8 cellular contexts compared by ENCODE assay signal in genomic region chr1:164774819-164775654, GRCh38.
A peak's percentile ranks its signal among the peaks of the same experiment; 100 is the strongest.
DNase-seq lines count a peak whose midpoint lies in the region; ATAC-seq and TF ChIP-seq lines count a peak whose summit lies in the region.
"Had no signal": no experiment of that assay in that cellular context is flagged by ENCODE, and none has a peak within 500 bp of the region (broad histone marks: within the 10 kb centered on the region; RNA-seq: fewer than 3 reads in every experiment).

No MANE protein-coding gene starts in this region.

- H3K4me1 ChIP-seq in right lobe of liver (peaks cover 0 to 7% (median 0%) of the 10 kb centered on the region in 4 donors), thymus (ENCODE audit: control insufficient read depth, insufficient read depth, low read length) (no peaks in the 10 kb centered on the region)

- H3K4me3 ChIP-seq in right lobe of liver = no peak overlapping the region
- no peak overlapping the region for H3K4me3 ChIP-seq in thymus (ENCODE audit: low read length)

- H3K27me3 ChIP-seq in right lobe of liver (no peaks in the 10 kb centered on the region), thymus (ENCODE audit: control insufficient read depth, insufficient read depth) (no peaks in the 10 kb centered on the region)

- no peaks in the 10 kb centered on the region for H3K9me3 ChIP-seq in right lobe of liver
- no peaks in the 10 kb centered on the region for H3K9me3 ChIP-seq in thymus (ENCODE audit: control insufficient read depth)

- intact Hi-C loops in right lobe of liver (cut with DNase I) = no loop called here
- intact Hi-C loops in posterior vena cava (cut with DNase I) = no loop called here

- 37% methylated on average over 14 of the region's 16 CpGs for WGBS in right lobe of liver (ENCODE audit: insufficient coverage, low coverage, low lambda C conversion rate, missing lambda C conversion rate)
- WGBS in thymus = 59% methylated on average over 16 of the region's 16 CpGs

- H3K27ac ChIP-seq in right lobe of liver = peak overlapping the region in 1 of 3 donors; percentile 11
- peak overlapping the region; percentile 0 for H3K27ac ChIP-seq in thymus (ENCODE audit: low read depth)

- no peak for TF ChIP-seq POLR2A in right lobe of liver (IDR thresholded peaks at IDR 0.05)

- peak; percentile 81 for DNase-seq in NCI-H1092 (lab: John Stamatoyannopoulos, UW)
- DNase-seq in right lobe of liver = peak in 1 of 3 donors; percentile 51
- DNase-seq in posterior vena cava (ENCODE audit: low spot score) = no peak
- DNase-seq in activated CD4-positive, alpha-beta T cell treated with anti-CD3 and anti-CD28 coated beads for 1 hour = no peak
- DNase-seq: caudate nucleus had no signal

- H3K36me3 ChIP-seq in right lobe of liver (no peaks in the 10 kb centered on the region), thymus (ENCODE audit: control insufficient read depth, insufficient read depth) (no peaks in the 10 kb centered on the region)

- no peak for TF ChIP-seq CTCF in right lobe of liver (IDR thresholded peaks at IDR 0.05)

- ATAC-seq in SK-N-SH treated with all-trans-retinoic acid at 6 μM for 48 hours = no peak
- peak; percentile 63 to 84 (median 68) for ATAC-seq in right lobe of liver
- ATAC-seq in HG02840 (IDR thresholded peaks at IDR 0.05; ENCODE audit: low FRiP score, unreplicated experiment) = no peak

TF ChIP-seq in SK-N-SH treated with all-trans-retinoic acid at 6 μM for 48 hours, 23 proteins besides CTCF, POLR2A, EP300 and RAD21:
- peak; percentile 69; the same call in 1 of the 2 replicates for TF ChIP-seq TSHZ2 (CRISPR knock-in tag; IDR thresholded peaks at IDR 0.05)
- TF ChIP-seq TCF4 (CRISPR knock-in tag; IDR thresholded peaks at IDR 0.05; ENCODE audit: borderline replicate concordance) = no peak

Comparison
In these comparisons a context has a peak if more than half of its experiments do, and no peak if none do; other contexts are left out.
1. ATAC-seq: peak in right lobe of liver (4 of 4); none in SK-N-SH treated with all-trans-retinoic acid at 6 μM for 48 hours (single experiment) and HG02840 (single experiment).